8 cellular contexts compared by ENCODE assay signal in the genomic region with DNA sequence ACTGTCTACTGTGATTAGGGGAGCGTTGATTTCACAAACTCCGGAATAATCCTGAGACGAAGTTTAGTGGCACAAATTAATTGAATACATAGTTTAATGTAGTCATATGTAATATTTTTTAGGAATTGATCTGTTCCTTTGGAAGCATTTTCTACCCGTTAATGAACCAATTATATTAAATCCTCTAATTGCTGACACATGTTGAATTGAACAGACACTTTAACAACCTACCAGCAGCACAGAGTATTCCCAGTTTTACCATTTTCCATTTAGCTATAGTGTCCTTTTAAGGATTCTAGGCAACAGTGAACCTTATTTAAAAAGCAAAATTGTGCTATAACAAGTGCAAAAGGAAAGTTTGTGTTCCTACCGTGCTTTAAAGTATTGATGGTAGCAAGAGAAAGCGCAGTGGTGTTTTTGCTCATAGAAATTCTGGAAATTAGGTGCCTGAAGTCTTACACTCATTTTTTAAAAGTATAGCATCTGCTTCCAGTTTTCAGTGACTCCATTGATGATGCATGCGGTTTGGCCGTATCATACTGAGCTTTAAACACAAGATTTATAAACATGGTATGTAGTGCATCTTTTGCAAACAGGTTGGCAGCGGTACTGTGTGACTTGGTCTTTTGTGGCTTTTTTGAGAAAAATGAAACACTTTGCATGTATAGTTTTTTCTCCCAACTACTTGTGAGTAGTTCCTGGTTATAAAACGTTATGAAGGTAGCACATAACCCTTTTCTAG. TPM values are rescaled to one million over a fixed set of nuclear protein-coding genes. Genes with fewer than 3 reads are reported as not detected.
DNase-seq lines count a peak whose midpoint lies in the region; ATAC-seq and TF ChIP-seq lines count a peak whose summit lies in the region.

No MANE protein-coding gene starts in this region.

- no peak for TF ChIP-seq CTCF in chondrocyte (IDR thresholded peaks at IDR 0.05)

- no peak for ATAC-seq in naive B cell (ENCODE audit: low read depth in 2 of 2)

- H3K36me3 ChIP-seq in Karpas-422 (ENCODE audit: insufficient read depth, low read length) = peaks cover 53% of the 10 kb centered on the region

- H3K4me3 Mint-ChIP-seq in chondrocyte (ENCODE audit: unreplicated experiment) (peak overlapping the region; percentile 92), naive B cell (peak overlapping the region; percentile 93 to 100 (median 99))

- H3K4me3 ChIP-seq in Karpas-422 (ENCODE audit: low read length) = peak overlapping the region; percentile 90

- H2AFZ ChIP-seq in Karpas-422 (ENCODE audit: low read length) = no peak overlapping the region

- H3K9me2 ChIP-seq in Karpas-422 (replicated peaks; ENCODE audit: insufficient read depth, low read length) = no peaks in the 10 kb centered on the region

- H3K27ac Mint-ChIP-seq in chondrocyte (ENCODE audit: unreplicated experiment) (peak overlapping the region; percentile 100), naive B cell (peak overlapping the region; percentile 99 to 100 (median 100))

- DNase-seq in AG20443 (ENCODE audit: low spot score) (peak; percentile 11), Karpas-422 (peak; percentile 39), chondrocyte (ENCODE audit: low spot score) (no peak), naive B cell (no peak), KG1 (lab: John Stamatoyannopoulos, UW) (no peak), NCI-H2196 (lab: John Stamatoyannopoulos, UW; ENCODE audit: unreplicated experiment) (no peak), T1000 (lab: John Stamatoyannopoulos, UW) (no peak), NCI-H82 treated with DMSO at 0.1 percent for 48 hours (lab: John Stamatoyannopoulos, UW; ENCODE audit: unreplicated experiment) (no peak)

- H3K27me3 ChIP-seq in Karpas-422 (ENCODE audit: low read length) = no peaks in the 10 kb centered on the region

- H3K79me2 ChIP-seq in Karpas-422 (ENCODE audit: low read length) = peaks cover 69% of the 10 kb centered on the region

- H3K4me1 Mint-ChIP-seq in chondrocyte (ENCODE audit: low read depth) (peaks cover 52% of the 10 kb centered on the region), naive B cell (peaks cover 43 to 67% (median 55%) of the 10 kb centered on the region in 3 donors)

- H3K36me3 Mint-ChIP-seq in chondrocyte (ENCODE audit: low read depth) (peaks cover 6% of the 10 kb centered on the region), naive B cell (peaks cover 22 to 28% of the 10 kb centered on the region in 2 donors)

- H3K27me3 Mint-ChIP-seq in chondrocyte (ENCODE audit: low read depth) (no peaks in the 10 kb centered on the region), naive B cell (no peaks in the 10 kb centered on the region)

- H3K4me1 ChIP-seq in Karpas-422 (ENCODE audit: low read length) = peaks cover 53% of the 10 kb centered on the region

- peak overlapping the region; percentile 97 for H3K4me2 ChIP-seq in Karpas-422 (ENCODE audit: low read depth, low read length, poor library complexity, severe bottlenecking)

- H3K9ac ChIP-seq in Karpas-422 (ENCODE audit: low read length) = peak overlapping the region; percentile 97

- H3K9me3 ChIP-seq in Karpas-422 (ENCODE audit: low read length) = no peaks in the 10 kb centered on the region

- peaks cover 65% of the 10 kb centered on the region for H4K20me1 ChIP-seq in Karpas-422 (ENCODE audit: insufficient read depth, low read depth, low read length)

- H3K27ac ChIP-seq in Karpas-422 (ENCODE audit: low read length) = no peak overlapping the region

- H3K9me3 Mint-ChIP-seq in chondrocyte (ENCODE audit: low read depth) (peaks cover 2% of the 10 kb centered on the region), naive B cell (peaks cover 0 to 8% (median 0%) of the 10 kb centered on the region in 7 donors)

RNA-seq across cellular contexts. Expression of gene DDX3X, which starts 1.8 kb away (rescaled TPM):
- 198 and 210 TPM in 2 replicates for total RNA-seq in Karpas-422 (2014; rRNA removed; shearing (Covaris generic); ENCODE audit: low replicate concordance)
- 199 to 261 TPM (median 201 TPM) in 3 replicates for total RNA-seq in chondrocyte
- 100 to 1,000 TPM in 5 of 6 donors, 10 to 100 TPM in 1; 96.7 to 193 (median 158) TPM for polyA plus RNA-seq in naive B cell (ENCODE audit: low read depth in 6 of 6)

Comparison
In these comparisons a context has a peak if more than half of its experiments do, and no peak if none do; other contexts are left out.
1. DNase-seq: peak in AG20443 (single experiment) and Karpas-422 (single experiment); none in chondrocyte (single experiment), naive B cell (single experiment), KG1 (single experiment), NCI-H2196 (single experiment), T1000 (single experiment) and NCI-H82 treated with DMSO at 0.1 percent for 48 hours (single experiment).